Comparison of ENCODE assay signal across 16 cellular contexts in the genomic region with DNA sequence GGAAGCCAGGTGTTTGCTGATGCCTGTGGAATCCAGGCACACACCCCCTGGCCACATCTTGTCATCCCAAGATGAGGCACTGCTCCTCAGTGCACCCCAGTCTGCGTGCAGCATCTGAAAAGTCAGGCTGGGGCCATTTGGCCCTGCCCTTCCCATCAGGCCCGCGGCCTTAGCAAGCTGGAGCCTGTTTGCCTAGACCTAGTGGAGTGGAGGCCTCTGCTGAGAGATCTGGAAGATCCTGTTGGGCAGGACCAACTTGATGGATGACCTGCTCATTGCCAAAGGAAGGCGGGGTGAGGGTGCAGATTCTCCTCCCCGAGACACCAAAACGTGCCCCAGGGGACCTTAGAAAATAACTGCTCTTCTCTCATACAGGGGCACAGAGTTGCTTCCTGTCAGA.
DNase-seq lines count a peak whose midpoint lies in the region; ATAC-seq, FAIRE-seq and TF ChIP-seq lines count a peak whose summit lies in the region.
"Had no signal": no experiment of that assay in that cellular context is flagged by ENCODE, and none has a peak within 500 bp of the region (broad histone marks: within the 10 kb centered on the region; RNA-seq: fewer than 3 reads in every experiment).

No MANE protein-coding gene starts in this region.

- POLR2A ChIA-PET in K562 (lab: Yijun Ruan, JAX) = no interaction called here

- BruUV-seq in K562 (replicated peaks; lab: Mats Ljungman, UMichigan) = no TSS peak

- H3K9me1 ChIP-seq in K562 (ENCODE audit: control insufficient read depth, insufficient read depth, low read length) = no peaks in the 10 kb centered on the region

- H3K27ac Mint-ChIP-seq in neural progenitor cell = peak overlapping the region; percentile 44
- H3K27ac Mint-ChIP-seq: dendritic cell treated with granulocyte-macrophage colony-stimulating factor and Interleukin-4, amounts not matched to agents 40 ng/mL and 50 ng/mL, for 4 days had no signal

- TF ChIP-seq POLR2A in NB4 (IDR thresholded peaks at IDR 0.05; ENCODE audit: extremely low read depth, insufficient read length) = no peak
- TF ChIP-seq POLR2A in K562 (conservative IDR thresholded peaks at IDR 0.05) = no peak

- H3K27me3 ChIP-seq in K562 (ENCODE audit: control insufficient read depth in 2 of 2, insufficient read depth in 2 of 2, low read length in 2 of 2) (no peaks in the 10 kb centered on the region), neural progenitor cell (no peaks in the 10 kb centered on the region)

- peaks cover 12% of the 10 kb centered on the region for H3K4me1 Mint-ChIP-seq in neural progenitor cell

- H3K9ac ChIP-seq in K562 (ENCODE audit: insufficient read depth in 1 of 2, low read depth in 2 of 2, low read length in 2 of 2) = no peak overlapping the region
- H3K9ac ChIP-seq in neural progenitor cell = no peak overlapping the region

- no peaks in the 10 kb centered on the region for H3K36me3 Mint-ChIP-seq in neural progenitor cell

- ATAC-seq in K562 (no peak), HG03175 (IDR thresholded peaks at IDR 0.05; ENCODE audit: unreplicated experiment) (no peak)

- H3K4me2 ChIP-seq in K562 (ENCODE audit: insufficient read depth, low read length) = no peak overlapping the region
- H3K4me2 ChIP-seq in neural progenitor cell = no peak overlapping the region

- H2AFZ ChIP-seq in K562 (ENCODE audit: low read depth, low read length) (no peak overlapping the region), neural progenitor cell (replicated peaks) (peak overlapping the region; percentile 63)

- H3K36me3 ChIP-seq in K562 (ENCODE audit: control insufficient read depth, insufficient read depth, low read length) (no peaks in the 10 kb centered on the region), neural progenitor cell (no peaks in the 10 kb centered on the region)

- intact Hi-C loops in K562 (cut with micrococcal nuclease) = no loop called here

- H3K79me2 ChIP-seq in K562 (ENCODE audit: control insufficient read depth, insufficient read depth, low read length) (no peaks in the 10 kb centered on the region), neural progenitor cell (ENCODE audit: low read depth) (no peaks in the 10 kb centered on the region)

- H3K27ac ChIP-seq in K562 (ENCODE audit: extremely low read depth, low read depth, low read length) (no peak overlapping the region), neural progenitor cell (no peak overlapping the region)

- H3K9me3 ChIP-seq in K562 (replicated peaks; ENCODE audit: control insufficient read depth, insufficient read depth, low read depth, low read length) = no peaks in the 10 kb centered on the region
- H3K9me3 ChIP-seq in neural progenitor cell (ENCODE audit: low read depth) = no peaks in the 10 kb centered on the region

- no peak for TF ChIP-seq RAD21 in K562 (CRISPR knock-in tag; conservative IDR thresholded peaks at IDR 0.05 in 1 of 2, IDR thresholded peaks at IDR 0.05 in 1 of 2)

- no peaks in the 10 kb centered on the region for H3F3A ChIP-seq in neural progenitor cell (ENCODE audit: low read depth)

- DNase-seq in DMS79 treated with DMSO at 0.1 percent for 48 hours (lab: John Stamatoyannopoulos, UW) (peak; percentile 43), DMS79 (lab: John Stamatoyannopoulos, UW) (no peak), NB4 (ENCODE audit: low read depth) (peak; percentile 44), K562 (ENCODE audit: extremely low read depth in 1 of 4, low spot score in 3 of 4) (no peak), neural progenitor cell (ENCODE audit: low spot score) (no peak), HUDEP-2 (lab: John Stamatoyannopoulos, UW; ENCODE audit: unreplicated experiment in 76 of 76) (no peak), middle frontal gyrus (ENCODE audit: extremely low spot score, low spot score) (no peak)
- DNase-seq: amniotic stem cell, GOT3, kidney, NCI-H146, OCI-M1 had no signal

- H3K4me3 ChIP-seq in NB4 (ENCODE audit: low read depth, low read length) (no peak overlapping the region), K562 (no peak overlapping the region), neural progenitor cell (no peak overlapping the region)

- no peak for FAIRE-seq in K562 (lab: Jason Lieb, UNC)
- FAIRE-seq: A204.1, GM19239, kidney had no signal

- H4K20me1 ChIP-seq in K562 (replicated peaks; ENCODE audit: control insufficient read depth, insufficient read depth, low read length) (no peaks in the 10 kb centered on the region), neural progenitor cell (ENCODE audit: low read depth) (no peaks in the 10 kb centered on the region)

- H3K9me3 Mint-ChIP-seq in neural progenitor cell = no peaks in the 10 kb centered on the region
- H3K9me3 Mint-ChIP-seq: dendritic cell treated with granulocyte-macrophage colony-stimulating factor and Interleukin-4, amounts not matched to agents 40 ng/mL and 50 ng/mL, for 4 days had no signal

- 64% methylated on average over 6 of the region's 6 CpGs for WGBS in K562 (ENCODE audit: insufficient coverage, low coverage, missing lambda C conversion rate)

- CTCF ChIA-PET in K562 (lab: Yijun Ruan, JAX; ENCODE audit: low intra/inter-chr PET ratio) = no interaction called here

- in situ Hi-C loops in K562 (cut with MboI) = no loop called here

- H3K4me1 ChIP-seq in K562 (replicated peaks in 1 of 2; ENCODE audit: control insufficient read depth in 2 of 2, insufficient read depth in 2 of 2, low read length in 2 of 2) (peaks cover 4 to 5% of the 10 kb centered on the region in 2 experiments; a peak in 4 of 5 replicates), neural progenitor cell (no peaks in the 10 kb centered on the region)

- TF ChIP-seq CTCF in NB4 (IDR thresholded peaks at IDR 0.05; ENCODE audit: low read depth, low read length) (no peak), K562 (IDR thresholded peaks at IDR 0.05 in 2 of 3, conservative IDR thresholded peaks at IDR 0.05 in 1 of 3; ENCODE audit: insufficient read depth in 2 of 3, low read depth in 1 of 3, low read length in 3 of 3) (no peak), neural progenitor cell (IDR thresholded peaks at IDR 0.05) (no peak)

- TF ChIP-seq EP300 in K562 (IDR thresholded peaks at IDR 0.05; ENCODE audit: low read length) = no peak

- peaks cover 10% of the 10 kb centered on the region for H3K27me3 Mint-ChIP-seq in neural progenitor cell (ENCODE audit: insufficient read depth, low read depth)
- H3K27me3 Mint-ChIP-seq: dendritic cell treated with granulocyte-macrophage colony-stimulating factor and Interleukin-4, amounts not matched to agents 40 ng/mL and 50 ng/mL, for 4 days had no signal

- H3K4me3 Mint-ChIP-seq in neural progenitor cell = no peak overlapping the region
- H3K4me3 Mint-ChIP-seq: dendritic cell treated with granulocyte-macrophage colony-stimulating factor and Interleukin-4, amounts not matched to agents 40 ng/mL and 50 ng/mL, for 4 days had no signal

TF ChIP-seq in K562, 482 proteins besides CTCF, POLR2A, EP300 and RAD21:
- no peak for TF ChIP-seq MCM5 (IDR thresholded peaks at IDR 0.05; ENCODE audit: low read depth)
- peak; percentile 23; the same call in 1 of the 2 replicates for TF ChIP-seq NFIC (IDR thresholded peaks at IDR 0.05)

Comparison
In these comparisons a context has a peak if more than half of its experiments do, and no peak if none do; other contexts are left out.
1. DNase-seq: peak in DMS79 treated with DMSO at 0.1 percent for 48 hours (single experiment) and NB4 (single experiment); none in DMS79 (single experiment), K562 (0 of 4), neural progenitor cell (single experiment), HUDEP-2 (0 of 76) and middle frontal gyrus (single experiment).